In genomic region chr19:14413765-14414171, GRCh38 we compare ENCODE assay signal across 11 cellular contexts. TPM values are rescaled to one million over a fixed set of nuclear protein-coding genes. Genes with fewer than 3 reads are reported as not detected.
DNase-seq lines count a peak whose midpoint lies in the region; ATAC-seq and TF ChIP-seq lines count a peak whose summit lies in the region.
"Had no signal": no experiment of that assay in that cellular context is flagged by ENCODE, and none has a peak within 500 bp of the region (broad histone marks: within the 10 kb centered on the region; RNA-seq: fewer than 3 reads in every experiment).

No MANE protein-coding gene starts in this region.

- H3K4me3 ChIP-seq in CD4-positive, CD25-positive, alpha-beta regulatory T cell (ENCODE audit: low read depth, low read length) = no peak overlapping the region
- H3K4me3 ChIP-seq in GM23338 = no peak overlapping the region
- H3K4me3 ChIP-seq in adipocyte (ENCODE audit: low read length) = no peak overlapping the region
- no peak overlapping the region for H3K4me3 ChIP-seq in PC-9
- no peak overlapping the region for H3K4me3 ChIP-seq in adrenal gland

- H3K79me2 ChIP-seq in GM23338 (replicated peaks; ENCODE audit: insufficient read depth) = peaks cover 73% of the 10 kb centered on the region
- peaks cover 73% of the 10 kb centered on the region for H3K79me2 ChIP-seq in PC-9 (ENCODE audit: low read depth)

- peaks cover 7% of the 10 kb centered on the region for H3K27me3 Mint-ChIP-seq in CD4-positive, CD25-positive, alpha-beta regulatory T cell
- peaks cover 7% of the 10 kb centered on the region for H3K27me3 Mint-ChIP-seq in GM23338 (ENCODE audit: insufficient read depth, low read depth, poor library complexity)

- no peak for ATAC-seq in CD4-positive, CD25-positive, alpha-beta regulatory T cell (ENCODE audit: low read depth in 2 of 2)
- no peak for ATAC-seq in GM23338

- intact Hi-C loops in PC-9 (cut with micrococcal nuclease; ENCODE audit: unreplicated experiment) = no loop called here
- intact Hi-C loops in adrenal gland (cut with DNase I) = no loop called here

- TF ChIP-seq POLR2A in adrenal gland (IDR thresholded peaks at IDR 0.05) = no peak

- H3K36me3 Mint-ChIP-seq in CD4-positive, CD25-positive, alpha-beta regulatory T cell = peaks cover 33% of the 10 kb centered on the region
- peaks cover 62% of the 10 kb centered on the region for H3K36me3 Mint-ChIP-seq in GM23338 (ENCODE audit: low read depth)

- H3K9me3 Mint-ChIP-seq in CD4-positive, CD25-positive, alpha-beta regulatory T cell = peaks cover 0 to 2% (median 0%) of the 10 kb centered on the region in 7 donors
- H3K9me3 Mint-ChIP-seq in GM23338 = no peaks in the 10 kb centered on the region; the same call in 2 of the 3 replicates

- peaks cover 77% of the 10 kb centered on the region for H3K4me1 ChIP-seq in CD4-positive, CD25-positive, alpha-beta regulatory T cell (ENCODE audit: control insufficient read depth, insufficient read depth, low read length, poor library complexity, severe bottlenecking)
- H3K4me1 ChIP-seq in GM23338 (ENCODE audit: insufficient read depth) (peaks cover 16% of the 10 kb centered on the region), adipocyte (ENCODE audit: control insufficient read depth, insufficient read depth, low read length) (peaks cover 29% of the 10 kb centered on the region), PC-9 (replicated peaks; ENCODE audit: insufficient read depth) (peaks cover 18% of the 10 kb centered on the region), adrenal gland (replicated peaks in 1 of 2) (peaks cover 13 to 46% of the 10 kb centered on the region in 2 donors)
- H3K4me1 ChIP-seq: parathyroid adenoma had no signal

- H2AFZ ChIP-seq in GM23338 (no peak overlapping the region), PC-9 (no peak overlapping the region)
- H2AFZ ChIP-seq: parathyroid adenoma had no signal

- H3K27me3 ChIP-seq in CD4-positive, CD25-positive, alpha-beta regulatory T cell (ENCODE audit: control insufficient read depth, insufficient read depth, low read length) = no peaks in the 10 kb centered on the region
- no peaks in the 10 kb centered on the region for H3K27me3 ChIP-seq in GM23338 (ENCODE audit: insufficient read depth)
- no peaks in the 10 kb centered on the region for H3K27me3 ChIP-seq in adipocyte (replicated peaks; ENCODE audit: control insufficient read depth, insufficient read depth, low read length)
- no peaks in the 10 kb centered on the region for H3K27me3 ChIP-seq in PC-9 (ENCODE audit: insufficient read depth, low read depth)
- H3K27me3 ChIP-seq in adrenal gland = no peaks in the 10 kb centered on the region

- H3K9me3 ChIP-seq in CD4-positive, CD25-positive, alpha-beta regulatory T cell (ENCODE audit: control insufficient read depth in 2 of 2, low read length in 2 of 2) = no peaks in the 10 kb centered on the region
- H3K9me3 ChIP-seq in adipocyte (ENCODE audit: control insufficient read depth, low read length) (no peaks in the 10 kb centered on the region), PC-9 (ENCODE audit: insufficient read depth, low read depth) (no peaks in the 10 kb centered on the region), adrenal gland (replicated peaks in 1 of 3) (no peaks in the 10 kb centered on the region)

- 0 out of 2 replicates have a peak, but pooled peaks cover 11% of the 10 kb centered on the region for H3F3A ChIP-seq in GM23338 (replicated peaks; ENCODE audit: low read depth)
- H3F3A ChIP-seq in PC-9 (ENCODE audit: insufficient read depth, low read depth) = peaks cover 52% of the 10 kb centered on the region; the same call in 1 of the 2 replicates

- no peak overlapping the region for H3K27ac Mint-ChIP-seq in CD4-positive, CD25-positive, alpha-beta regulatory T cell
- peak overlapping the region; percentile 35; the same call in 1 of the 2 replicates for H3K27ac Mint-ChIP-seq in GM23338

- H3K4me3 Mint-ChIP-seq in CD4-positive, CD25-positive, alpha-beta regulatory T cell = peak overlapping the region in 3 of 4 donors; percentile 20 to 87 (median 64)
- H3K4me3 Mint-ChIP-seq in GM23338 = no peak overlapping the region; the same call in 2 of the 3 replicates

- DNase-seq in CD4-positive, CD25-positive, alpha-beta regulatory T cell = no peak
- DNase-seq in GM23338 (ENCODE audit: low spot score) (no peak), adipocyte (ENCODE audit: low read depth) (peak; percentile 26), myocyte (ENCODE audit: low read depth) (peak; percentile 46), HPDE6-E6E7 (ENCODE audit: extremely low spot score) (no peak), NCI-H2227 (lab: John Stamatoyannopoulos, UW; ENCODE audit: unreplicated experiment) (no peak), PC-9 (no peak), adrenal gland (no peak)
- DNase-seq: NCI-H446, SIG-M5 had no signal

- no TSS peak for BruUV-seq in PC-9 (replicated peaks; lab: Mats Ljungman, UMichigan)

- H3K9me2 ChIP-seq in GM23338 (ENCODE audit: insufficient read depth) (no peaks in the 10 kb centered on the region), PC-9 (ENCODE audit: insufficient read depth) (no peaks in the 10 kb centered on the region)

- POLR2A ChIA-PET in PC-9 (lab: Charles Lee; ENCODE audit: unreplicated experiment) = no interaction called here

- 59 to 83% (median 72%) methylated on average over 3 of the region's 3 CpGs for WGBS in adrenal gland, 4 donors

- H3K9ac ChIP-seq in adipocyte (ENCODE audit: low read length) = peak overlapping the region; percentile 38
- H3K9ac ChIP-seq: parathyroid adenoma had no signal

- peaks cover 62% of the 10 kb centered on the region for H4K20me1 ChIP-seq in GM23338 (replicated peaks; ENCODE audit: insufficient read depth)
- H4K20me1 ChIP-seq in PC-9 (ENCODE audit: insufficient read depth) = peaks cover 98% of the 10 kb centered on the region

- TF ChIP-seq CTCF in GM23338 (conservative IDR thresholded peaks at IDR 0.05; ENCODE audit: low read depth in 2 of 2) (no peak), PC-9 (conservative IDR thresholded peaks at IDR 0.05) (no peak), adrenal gland (IDR thresholded peaks at IDR 0.05) (no peak)

- H3K27ac ChIP-seq in CD4-positive, CD25-positive, alpha-beta regulatory T cell (ENCODE audit: insufficient read depth, low read length, poor library complexity, severe bottlenecking) = peak overlapping the region; percentile 33
- H3K27ac ChIP-seq in GM23338 (ENCODE audit: low read depth) (peak overlapping the region; percentile 39; the same call in 1 of the 2 replicates), PC-9 (no peak overlapping the region), adrenal gland (no peak overlapping the region)
- H3K27ac ChIP-seq: parathyroid adenoma had no signal

- H3K36me3 ChIP-seq in CD4-positive, CD25-positive, alpha-beta regulatory T cell (ENCODE audit: control insufficient read depth, insufficient read depth, low read length) = peaks cover 48% of the 10 kb centered on the region
- H3K36me3 ChIP-seq in GM23338 (ENCODE audit: insufficient read depth) (peaks cover 20% of the 10 kb centered on the region; the same call in 1 of the 2 replicates), adipocyte (ENCODE audit: control insufficient read depth, insufficient read depth, low read length, severe bottlenecking) (peaks cover 48% of the 10 kb centered on the region), PC-9 (ENCODE audit: low read depth) (peaks cover 45% of the 10 kb centered on the region), adrenal gland (replicated peaks in 1 of 2) (peaks cover 0 to 44% of the 10 kb centered on the region in 2 donors)

- no peak overlapping the region for H3K4me2 ChIP-seq in GM23338
- H3K4me2 ChIP-seq in PC-9 = no peak overlapping the region

- CTCF ChIA-PET in PC-9 (lab: Charles Lee) = no interaction called here

- peaks cover 9 to 74% (median 36%) of the 10 kb centered on the region in 4 donors for H3K4me1 Mint-ChIP-seq in CD4-positive, CD25-positive, alpha-beta regulatory T cell
- H3K4me1 Mint-ChIP-seq in GM23338 = peaks cover 29% of the 10 kb centered on the region

TF ChIP-seq in GM23338, 12 proteins besides CTCF, POLR2A, EP300 and RAD21 (continues in another document):
- no peak for TF ChIP-seq NANOG (IDR thresholded peaks at IDR 0.05; ENCODE audit: borderline replicate concordance)
- TF ChIP-seq POLR2AphosphoS5 (IDR thresholded peaks at IDR 0.05; ENCODE audit: low read depth) = no peak

RNA-seq across cellular contexts. Expression of gene DDX39A, which starts 5.4 kb away (rescaled TPM):
- total RNA-seq in CD4-positive, CD25-positive, alpha-beta regulatory T cell = 232 TPM
- polyA plus RNA-seq in CD4-positive, CD25-positive, alpha-beta regulatory T cell = 100 to 1,000 TPM; 110 to 150 (median 125) TPM
- 156 and 196 TPM in 2 replicates for total RNA-seq in GM23338 (2014; rRNA removed; shearing (Covaris generic))
- 185 and 195 TPM in 2 replicates for polyA plus RNA-seq in GM23338 (2016; fragmentation: Nextera tagmentation; extraction: Ambion mirVana)
- total RNA-seq in myocyte = 63.4 and 73.0 TPM in 2 replicates
- 56.0 TPM for polyA plus RNA-seq in myocyte (2012)
- 66.5 and 67.4 TPM in 2 replicates for total RNA-seq in PC-9 (2021)
- total RNA-seq in adrenal gland = 10 to 100 TPM; 30.7 to 60.7 (median 40.9) TPM
- polyA plus RNA-seq in adrenal gland = 100 to 1,000 TPM in 2 of 3 donors, 10 to 100 TPM in 1; 26.7 to 262 (median 126) TPM

RNA-seq across cellular contexts. Expression of gene PKN1, which starts 19.3 kb away (rescaled TPM):
- total RNA-seq in CD4-positive, CD25-positive, alpha-beta regulatory T cell = 151 TPM
- polyA plus RNA-seq in CD4-positive, CD25-positive, alpha-beta regulatory T cell = 10 to 100 TPM; 43.2 to 61.7 (median 52.1) TPM
- 147 and 201 TPM in 2 replicates for total RNA-seq in GM23338 (2014; rRNA removed; shearing (Covaris generic))
- polyA plus RNA-seq in GM23338 (2016; fragmentation: Nextera tagmentation; extraction: Ambion mirVana) = 86.8 and 106 TPM in 2 replicates
- 91.8 and 94.9 TPM in 2 replicates for total RNA-seq in myocyte
- polyA plus RNA-seq in myocyte (2012) = 124 TPM
- 257 and 417 TPM in 2 replicates for total RNA-seq in PC-9 (2021)
- total RNA-seq in adrenal gland = 100 to 1,000 TPM in 7 of 8 donors, 10 to 100 TPM in 1; 97.5 to 184 (median 137) TPM
- polyA plus RNA-seq in adrenal gland = 100 to 1,000 TPM in 2 of 3 donors, 10 to 100 TPM in 1; 27.5 to 209 (median 118) TPM

RNA-seq across cellular contexts. Expression of gene ADGRE5, which starts 32.5 kb away (rescaled TPM):
- 670 TPM for total RNA-seq in CD4-positive, CD25-positive, alpha-beta regulatory T cell
- 100 to 1,000 TPM; 122 to 174 (median 144) TPM for polyA plus RNA-seq in CD4-positive, CD25-positive, alpha-beta regulatory T cell
- 1.5 and 5.5 TPM in 2 replicates for total RNA-seq in GM23338 (2014; rRNA removed; shearing (Covaris generic))
- polyA plus RNA-seq in GM23338 (2016; fragmentation: Nextera tagmentation; extraction: Ambion mirVana) (1.4 and 2.1 TPM in 2 replicates), adrenal gland (10 to 100 TPM; 11.7 to 25.8 (median 15.9) TPM)
- total RNA-seq in myocyte (32.5 and 85.6 TPM in 2 replicates), PC-9 (2021) (61.1 and 68.2 TPM in 2 replicates), adrenal gland (100 to 1,000 TPM in 1 of 8 donors, 10 to 100 TPM in 7; 26.8 to 103 (median 71.5) TPM)
- polyA plus RNA-seq in myocyte (2012) = 73.3 TPM

Comparison
In these comparisons a context has a peak if more than half of its experiments do, and no peak if none do; other contexts are left out.
1. DNase-seq: peak in adipocyte (single experiment) and myocyte (single experiment); none in CD4-positive, CD25-positive, alpha-beta regulatory T cell (0 of 3), GM23338 (single experiment), HPDE6-E6E7 (single experiment), NCI-H2227 (single experiment), PC-9 (0 of 2) and adrenal gland (0 of 7).
2. H3K27ac ChIP-seq: peak in CD4-positive, CD25-positive, alpha-beta regulatory T cell (single experiment) and GM23338 (single experiment); none in PC-9 (single experiment) and adrenal gland (0 of 5).